15 cellular contexts compared by ENCODE assay signal in genomic region chr7:72298912-72299311, GRCh38.
DNase-seq lines count a peak whose midpoint lies in the region; ATAC-seq and TF ChIP-seq lines count a peak whose summit lies in the region.
"Had no signal": no experiment of that assay in that cellular context is flagged by ENCODE, and none has a peak within 500 bp of the region (broad histone marks: within the 10 kb centered on the region; RNA-seq: fewer than 3 reads in every experiment).

No MANE protein-coding gene starts in this region.

- POLR2A ChIA-PET in WTC11 (lab: Charles Lee), result no interaction called here

- DNase-seq in WTC11 (ENCODE audit: low spot score) (no peak), cerebellum (ENCODE audit: low spot score) (peak; percentile 32), CD14-positive monocyte (ENCODE audit: low spot score) (no peak), NOMO-1 treated with dmso at 0.1 percent for 144 hours (lab: John Stamatoyannopoulos, UW; ENCODE audit: unreplicated experiment) (no peak)
- no peak for DNase-seq in stimulated activated naive B cell treated with anti-CD40 and anti-IgM and Interleukin-4, amounts not matched to agents 10 μg/mL and 1 μg/mL and 100 μg/mL, for 72 hours
- DNase-seq: 8988T; ACHN; BE2C; Caco-2; Calu3; CD4-positive, alpha-beta T cell; CD8-positive, alpha-beta T cell; DMS79 treated with DMSO at 0.1 percent for 48 hours; GDM1 had no signal

- peaks cover 3% of the 10 kb centered on the region; the same call in 1 of the 2 replicates for H3K36me3 Mint-ChIP-seq in WTC11
- no peaks in the 10 kb centered on the region for H3K36me3 Mint-ChIP-seq in stimulated activated naive B cell treated with anti-CD40 and anti-IgM and Interleukin-4, amounts not matched to agents 10 μg/mL and 1 μg/mL and 100 μg/mL, for 72 hours
- H3K36me3 Mint-ChIP-seq in CD14-positive monocyte, result no peaks in the 10 kb centered on the region
- H3K36me3 Mint-ChIP-seq: CD8-positive, alpha-beta T cell had no signal

- no peak for TF ChIP-seq CTCF in WTC11 (IDR thresholded peaks at IDR 0.05)
- no peak for TF ChIP-seq CTCF in CD14-positive monocyte (IDR thresholded peaks at IDR 0.05)

- no peaks in the 10 kb centered on the region for H3K9me3 Mint-ChIP-seq in WTC11
- H3K9me3 Mint-ChIP-seq in stimulated activated naive B cell treated with anti-CD40 and anti-IgM and Interleukin-4, amounts not matched to agents 10 μg/mL and 1 μg/mL and 100 μg/mL, for 72 hours, result no peaks in the 10 kb centered on the region
- peaks cover 0 to 3% (median 0%) of the 10 kb centered on the region in 7 donors for H3K9me3 Mint-ChIP-seq in CD14-positive monocyte
- H3K9me3 Mint-ChIP-seq: CD4-positive, alpha-beta T cell; CD8-positive, alpha-beta T cell had no signal

- intact Hi-C loops in CD14-positive monocyte (cut with micrococcal nuclease), result no loop called here

- H3K27me3 Mint-ChIP-seq in WTC11 (ENCODE audit: low read depth) (no peaks in the 10 kb centered on the region), CD14-positive monocyte (ENCODE audit: low read depth in 3 of 3) (peaks cover 0 to 3% (median 0%) of the 10 kb centered on the region in 3 donors)
- no peaks in the 10 kb centered on the region for H3K27me3 Mint-ChIP-seq in stimulated activated naive B cell treated with anti-CD40 and anti-IgM and Interleukin-4, amounts not matched to agents 10 μg/mL and 1 μg/mL and 100 μg/mL, for 72 hours
- H3K27me3 Mint-ChIP-seq: CD4-positive, alpha-beta T cell had no signal

- H3K4me1 Mint-ChIP-seq in WTC11 (peaks cover 21% of the 10 kb centered on the region), CD14-positive monocyte (no peaks in the 10 kb centered on the region)
- H3K4me1 Mint-ChIP-seq in stimulated activated naive B cell treated with anti-CD40 and anti-IgM and Interleukin-4, amounts not matched to agents 10 μg/mL and 1 μg/mL and 100 μg/mL, for 72 hours, result no peaks in the 10 kb centered on the region

- H3K4me3 Mint-ChIP-seq in WTC11 (no peak overlapping the region), CD14-positive monocyte (no peak overlapping the region)
- no peak overlapping the region for H3K4me3 Mint-ChIP-seq in stimulated activated naive B cell treated with anti-CD40 and anti-IgM and Interleukin-4, amounts not matched to agents 10 μg/mL and 1 μg/mL and 100 μg/mL, for 72 hours
- H3K4me3 Mint-ChIP-seq: CD4-positive, alpha-beta T cell; CD8-positive, alpha-beta T cell had no signal

- CTCF ChIA-PET in WTC11 (lab: Charles Lee), result no interaction called here

- no peak for ATAC-seq in WTC11
- no peak for ATAC-seq in stimulated activated naive B cell treated with anti-CD40 and anti-IgM and Interleukin-4, amounts not matched to agents 10 μg/mL and 1 μg/mL and 100 μg/mL, for 72 hours (replicated peaks)
- ATAC-seq: CD8-positive, alpha-beta T cell; GM12878 had no signal

- H3K27ac Mint-ChIP-seq in WTC11 (peak overlapping the region; percentile 4; the same call in 1 of the 2 replicates), CD14-positive monocyte (no peak overlapping the region)
- H3K27ac Mint-ChIP-seq in stimulated activated naive B cell treated with anti-CD40 and anti-IgM and Interleukin-4, amounts not matched to agents 10 μg/mL and 1 μg/mL and 100 μg/mL, for 72 hours, result no peak overlapping the region
- H3K27ac Mint-ChIP-seq: CD4-positive, alpha-beta T cell; CD8-positive, alpha-beta T cell had no signal

TF ChIP-seq in WTC11, 78 proteins besides CTCF, POLR2A, EP300 and RAD21:
- no peak for TF ChIP-seq ZBTB43 (CRISPR knock-in tag; IDR thresholded peaks at IDR 0.05)
